Comparison of ENCODE assay signal across 1 cellular context in genomic region chr13:27308941-27309340, GRCh38.
TF ChIP-seq lines count a peak whose summit lies in the region.

No MANE protein-coding gene starts in this region.

TF ChIP-seq in H1, 55 proteins besides CTCF, POLR2A, EP300 and RAD21:
- TF ChIP-seq KDM4A (IDR thresholded peaks at IDR 0.05; ENCODE audit: low read depth, low read length, severe bottlenecking): no peak
